Comparison of ENCODE assay signal across 24 cellular contexts in genomic region chr2:34337735-34338134, GRCh38.
"Had no signal": no experiment of that assay in that cellular context is flagged by ENCODE, and none has a peak within 500 bp of the region (broad histone marks: within the 10 kb centered on the region; RNA-seq: fewer than 3 reads in every experiment).

No MANE protein-coding gene starts in this region.

- H3K4me3 Mint-ChIP-seq: dendritic cell treated with granulocyte-macrophage colony-stimulating factor and Interleukin-4, amounts not matched to agents 40 ng/mL and 50 ng/mL, for 4 days; effector memory CD8-positive, alpha-beta T cell; endodermal cell; immature natural killer cell; mesothelial cell of epicardium; naive B cell; naive thymus-derived CD8-positive, alpha-beta T cell had no signal

- H3K36me3 Mint-ChIP-seq: immature natural killer cell; mesothelial cell of epicardium; naive B cell; naive thymus-derived CD8-positive, alpha-beta T cell had no signal

- H3K36me3 ChIP-seq: colonic mucosa, esophagus muscularis mucosa, gastroesophageal sphincter, heart left ventricle, left lung, lower lobe of right lung had no signal

- H3K27me3 ChIP-seq: colonic mucosa, esophagus muscularis mucosa, foreskin keratinocyte, gastroesophageal sphincter, heart left ventricle, hepatocyte, left lung had no signal

- H3K9me3 ChIP-seq: colonic mucosa, esophagus muscularis mucosa, gastroesophageal sphincter, heart left ventricle, left lung, lower lobe of right lung, mucosa of descending colon had no signal

- H3K4me1 ChIP-seq: colonic mucosa, esophagus muscularis mucosa, foreskin keratinocyte, gastroesophageal sphincter, heart left ventricle, left lung, lower lobe of right lung had no signal

- H3K9me3 Mint-ChIP-seq: endodermal cell had no signal

- H3K27me3 Mint-ChIP-seq: dendritic cell treated with granulocyte-macrophage colony-stimulating factor and Interleukin-4, amounts not matched to agents 40 ng/mL and 50 ng/mL, for 4 days; effector memory CD8-positive, alpha-beta T cell; naive B cell; naive thymus-derived CD8-positive, alpha-beta T cell had no signal

- DNase-seq: colonic mucosa; cortex of kidney; effector CD8-positive, alpha-beta T cell; effector memory CD8-positive, alpha-beta T cell; endodermal cell; foreskin keratinocyte; heart left ventricle; hypothalamus; immature natural killer cell; islet precursor cell; kidney glomerular epithelial cell; left cardiac atrium; left lung; left ventricle myocardium superior; lower lobe of right lung; mesenchymal stem cell; mucosa of descending colon; naive B cell; naive thymus-derived CD8-positive, alpha-beta T cell had no signal

- ATAC-seq: effector memory CD8-positive, alpha-beta T cell; foreskin keratinocyte; gastroesophageal sphincter; heart left ventricle; left cardiac atrium; left lung; left ventricle myocardium superior; lower lobe of right lung; mucosa of descending colon; naive thymus-derived CD8-positive, alpha-beta T cell had no signal

- H3K27ac ChIP-seq: colonic mucosa, esophagus muscularis mucosa, foreskin keratinocyte, gastroesophageal sphincter, heart left ventricle, hepatocyte, left lung, lower lobe of right lung had no signal

- H3K4me1 Mint-ChIP-seq: endodermal cell; immature natural killer cell; mesothelial cell of epicardium; naive B cell; naive thymus-derived CD8-positive, alpha-beta T cell had no signal

- H3K4me3 ChIP-seq: colonic mucosa, esophagus muscularis mucosa, gastroesophageal sphincter, heart left ventricle, hepatocyte, left lung, lower lobe of right lung, mucosa of descending colon had no signal

- H3K27ac Mint-ChIP-seq: dendritic cell treated with granulocyte-macrophage colony-stimulating factor and Interleukin-4, amounts not matched to agents 40 ng/mL and 50 ng/mL, for 4 days; effector memory CD8-positive, alpha-beta T cell; endodermal cell; immature natural killer cell; mesothelial cell of epicardium; naive B cell; naive thymus-derived CD8-positive, alpha-beta T cell had no signal
